ENCODE assay signal across 8 cellular contexts in the genomic region with DNA sequence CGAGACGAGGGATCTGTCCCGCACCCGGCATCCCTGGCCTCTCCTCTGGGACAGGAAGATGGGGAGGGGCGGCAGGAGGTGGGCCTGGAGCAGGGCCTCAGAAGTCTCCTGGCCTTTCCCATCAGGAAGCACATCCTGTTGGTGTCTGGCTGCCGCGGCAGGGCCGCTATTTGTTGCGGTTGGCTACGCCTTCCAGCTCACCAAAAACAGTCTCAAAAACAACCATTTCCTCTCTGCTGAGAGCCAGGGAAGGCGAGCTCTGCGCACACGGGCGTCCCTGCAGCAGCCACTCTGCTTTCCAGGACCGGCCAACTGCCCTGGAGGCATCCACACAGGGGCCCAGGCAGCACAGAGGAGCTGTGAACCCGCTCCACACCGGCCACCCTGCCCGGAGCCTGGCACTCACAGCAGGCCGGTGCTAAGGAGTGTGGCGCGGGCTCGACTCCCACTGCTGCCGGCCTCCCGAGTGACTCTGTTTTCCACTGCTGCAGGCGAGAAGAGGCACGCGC. TPM values are rescaled to one million over a fixed set of nuclear protein-coding genes. Genes with fewer than 3 reads are reported as not detected.
DNase-seq lines count a peak whose midpoint lies in the region; ATAC-seq, FAIRE-seq and TF ChIP-seq lines count a peak whose summit lies in the region.

Gene TMEM204, plus strand, starts transcription at position 224 of the 509 bp plus-strand sequence. CDS start 610 bp downstream, outside the sequence.

- peaks cover 3% of the 10 kb centered on the region for H3K4me1 ChIP-seq in urinary bladder (ENCODE audit: insufficient read depth)

- TF ChIP-seq POLR2A in GM12892 (IDR thresholded peaks at IDR 0.05; ENCODE audit: low read depth, low read length) = no peak

- H3K9me3 Mint-ChIP-seq in central memory CD8-positive, alpha-beta T cell = no peaks in the 10 kb centered on the region
- no peaks in the 10 kb centered on the region for H3K9me3 Mint-ChIP-seq in memory B cell

- peaks cover 34% of the 10 kb centered on the region for H3K4me1 Mint-ChIP-seq in central memory CD8-positive, alpha-beta T cell
- H3K4me1 Mint-ChIP-seq in memory B cell = peaks cover 9% of the 10 kb centered on the region

- peak within 1 kb of the TSS; percentile 95 for H3K27ac ChIP-seq in urinary bladder (ENCODE audit: low read depth)

- no peak for FAIRE-seq in GM12892 (lab: Jason Lieb, UNC)

- ATAC-seq in central memory CD8-positive, alpha-beta T cell (replicated peaks; ENCODE audit: extremely low read depth, poor library complexity, severe bottlenecking) = peak; percentile 62
- ATAC-seq in memory B cell (ENCODE audit: low read depth) (peak; percentile 32), GM18873 (IDR thresholded peaks at IDR 0.05; ENCODE audit: low FRiP score, unreplicated experiment) (no peak)

- H3K36me3 Mint-ChIP-seq in central memory CD8-positive, alpha-beta T cell (ENCODE audit: insufficient read depth) = peaks cover 22% of the 10 kb centered on the region
- H3K36me3 Mint-ChIP-seq in memory B cell = no peaks in the 10 kb centered on the region

- WGBS in urinary bladder = 28% methylated on average over 27 of the region's 27 CpGs

- peak; percentile 53 for DNase-seq in stimulated activated CD4-positive, alpha-beta T cell treated with anti-CD3 and anti-CD28 coated beads, Interleukin-15, amount 100 ng/mL, for 24 hours
- DNase-seq in stimulated activated CD4-positive, alpha-beta T cell treated with anti-CD3 and anti-CD28 coated beads, Interleukin-4, amount 100 ng/mL, for 4 hours = no peak
- DNase-seq in central memory CD8-positive, alpha-beta T cell (ENCODE audit: low spot score in 2 of 2) = no peak
- DNase-seq in memory B cell (ENCODE audit: low spot score in 2 of 2) = no peak
- DNase-seq in GM12892 (ENCODE audit: insufficient read length) = no peak
- no peak for DNase-seq in ecto neural progenitor cell (ENCODE audit: low spot score)

- no peaks in the 10 kb centered on the region for H3K36me3 ChIP-seq in urinary bladder (ENCODE audit: insufficient read depth)

- H3K4me3 Mint-ChIP-seq in central memory CD8-positive, alpha-beta T cell = peak within 1 kb of the TSS; percentile 92
- peak within 1 kb of the TSS; percentile 37 for H3K4me3 Mint-ChIP-seq in memory B cell

- H3K27ac Mint-ChIP-seq in central memory CD8-positive, alpha-beta T cell (ENCODE audit: low read depth) = peak within 1 kb of the TSS; percentile 25
- no peak within 1 kb of the TSS for H3K27ac Mint-ChIP-seq in memory B cell

- peak within 1 kb of the TSS; percentile 76 for H3K4me3 ChIP-seq in urinary bladder (ENCODE audit: low read depth, low read length)

- no peaks in the 10 kb centered on the region for H3K27me3 Mint-ChIP-seq in central memory CD8-positive, alpha-beta T cell
- peaks cover 2% of the 10 kb centered on the region for H3K27me3 Mint-ChIP-seq in memory B cell

RNA-seq across cellular contexts. Expression of gene TMEM204, which starts in this region (rescaled TPM):
- 10.0 TPM for total RNA-seq in urinary bladder
- 66.0 TPM for polyA plus RNA-seq in urinary bladder
- 0.15 TPM for polyA plus RNA-seq in GM12892 (2012; ENCODE audit: missing spikeins)
